ENCODE assay signal across 8 cellular contexts in genomic region chr16:5097470-5098220, GRCh38. TPM values are rescaled to one million over a fixed set of nuclear protein-coding genes. Genes with fewer than 3 reads are reported as not detected.
DNase-seq lines count a peak whose midpoint lies in the region; ATAC-seq and TF ChIP-seq lines count a peak whose summit lies in the region.
"Not testable (repeated sequence)": the region's sequence is repeated elsewhere in the genome, so short reads cannot be mapped to it uniquely, and the experiment has no call there.

Gene EEF2KMT, minus strand, starts transcription at chr16:5097795. Its CDS starts 56 bp downstream, at chr16:5097739.

- peak within 1 kb of the TSS; percentile 36 to 80; a peak in 2 of 4 replicates for H4K8ac ChIP-seq in IMR-90 (ENCODE audit: low read depth in 2 of 2, low read length in 2 of 2)

- H2BK5ac ChIP-seq in IMR-90 (ENCODE audit: low read depth, low read length, poor library complexity, severe bottlenecking) = peak within 1 kb of the TSS; percentile 45

- peak within 1 kb of the TSS; percentile 86 for H3K27ac ChIP-seq in IMR-90 (ENCODE audit: insufficient read depth, low read length)
- peak within 1 kb of the TSS; percentile 55 for H3K27ac ChIP-seq in OCI-LY3 (ENCODE audit: low read length)

- H2AK5ac ChIP-seq in IMR-90 (ENCODE audit: low read depth, low read length) = peak within 1 kb of the TSS; percentile 78; the same call in 1 of the 2 replicates

- H3K4ac ChIP-seq in IMR-90 (ENCODE audit: low read depth, low read length) = peak within 1 kb of the TSS; percentile 75

- peak within 1 kb of the TSS; percentile 59; the same call in 1 of the 2 replicates for H3K23ac ChIP-seq in IMR-90 (ENCODE audit: low read depth, low read length)

- H3K36me3 ChIP-seq in IMR-90 (ENCODE audit: control insufficient read depth, insufficient read depth, low read length); OCI-LY3 (replicated peaks; ENCODE audit: low read depth, low read length): not testable (repeated sequence)

- H3K18ac ChIP-seq in IMR-90 (ENCODE audit: low read depth, low read length) = peak within 1 kb of the TSS; percentile 78; the same call in 1 of the 2 replicates

- peak within 1 kb of the TSS; percentile 1; the same call in 1 of the 2 replicates for H3K56ac ChIP-seq in IMR-90 (ENCODE audit: extremely low read depth, insufficient read depth, low read length)

- TF ChIP-seq CTCF in IMR-90 (conservative IDR thresholded peaks at IDR 0.05; ENCODE audit: low read depth, low read length); OCI-LY3 (IDR thresholded peaks at IDR 0.05; ENCODE audit: low read depth, low read length); epithelial cell of esophagus (IDR thresholded peaks at IDR 0.05; ENCODE audit: insufficient read depth, low read depth, low read length, missing control alignments): not testable (repeated sequence)

- not testable (repeated sequence) for BruUV-seq in IMR-90 (replicated peaks; lab: Mats Ljungman, UMichigan)

- in situ Hi-C loops in Caki2 (cut with HindIII; ENCODE audit: low pct_unique_long_range_greater_than_20kb, low sequenced_read_pairs); IMR-90 (cut with MboI; ENCODE audit: low sequenced_read_pairs): not testable (repeated sequence)

- H3K79me1 ChIP-seq in IMR-90 (ENCODE audit: low read depth in 1 of 2, low read length in 2 of 2) = not testable (repeated sequence)

- not testable (repeated sequence) for H3K9me1 ChIP-seq in IMR-90 (ENCODE audit: insufficient read depth, low read length)

- H3K9me3 ChIP-seq in IMR-90 (ENCODE audit: control insufficient read depth, insufficient read depth, low read length); OCI-LY3 (ENCODE audit: insufficient read depth, low read length); mononuclear cell (ENCODE audit: low read depth, low read length): not testable (repeated sequence)

- POLR2A ChIA-PET in IMR-90 (lab: Charles Lee; ENCODE audit: unreplicated experiment) = not testable (repeated sequence)

- CTCF ChIA-PET in IMR-90 (lab: Yijun Ruan, JAX) = not testable (repeated sequence)

- not testable (repeated sequence) for TF ChIP-seq RAD21 in IMR-90 (IDR thresholded peaks at IDR 0.05; ENCODE audit: low read length)

- not testable (repeated sequence) for H2BK15ac ChIP-seq in IMR-90 (ENCODE audit: low read depth, low read length)

- DNase-seq in Caki2 (ENCODE audit: low read depth) (peak; percentile 100), IMR-90 (peak; percentile 99), epithelial cell of esophagus (ENCODE audit: low read depth) (peak; percentile 99)
- DNase-seq in activated CD8-positive, alpha-beta memory T cell treated with anti-CD3 and anti-CD28 coated beads, Interleukin-2, amount 50 U/mL, for 48 hours = peak; percentile 96
- peak; percentile 82 to 84 for DNase-seq in stimulated activated CD8-positive, alpha-beta memory T cell treated with anti-CD3 and anti-CD28 coated beads, Interleukin-2, amount 100 ng/mL, for 1 hour (ENCODE audit: low read depth in 2 of 2)

- intact Hi-C loops in IMR-90 (cut with micrococcal nuclease) = loop anchor here (10.0 kb wide), 2 partner anchors 143 to 1547 kb away; partner anchors contain the start of gene SEC14L5

- H3K79me2 ChIP-seq in OCI-LY3 (ENCODE audit: low read length) = not testable (repeated sequence)

- not testable (repeated sequence) for H3K27me3 ChIP-seq in IMR-90 (ENCODE audit: control insufficient read depth, insufficient read depth, low read length); OCI-LY3 (ENCODE audit: low read depth, low read length); mononuclear cell (ENCODE audit: insufficient read depth, low read length)

- H3K4me1 ChIP-seq in IMR-90 (ENCODE audit: control insufficient read depth, insufficient read depth, low read length); OCI-LY3 (ENCODE audit: low read length); mononuclear cell (ENCODE audit: insufficient read depth, low read length): not testable (repeated sequence)

- H3K14ac ChIP-seq in IMR-90 (replicated peaks; ENCODE audit: low read depth, low read length) = peak within 1 kb of the TSS; percentile 76; the same call in 1 of the 2 replicates

- ATAC-seq in GM21528 (IDR thresholded peaks at IDR 0.05; ENCODE audit: low FRiP score, unreplicated experiment) (peak; percentile 100), IMR-90 (ENCODE audit: low read depth) (peak; percentile 100)

- H3K9ac ChIP-seq in IMR-90 (ENCODE audit: low read depth, low read length) (peak within 1 kb of the TSS; percentile 96), OCI-LY3 (ENCODE audit: low read length) (peak within 1 kb of the TSS; percentile 80)

- H3K4me3 ChIP-seq in IMR-90 (ENCODE audit: insufficient read depth, low read depth, low read length) (peak within 1 kb of the TSS; percentile 91), OCI-LY3 (ENCODE audit: low read length) (peak within 1 kb of the TSS; percentile 94), epithelial cell of esophagus (ENCODE audit: low read length) (peak within 1 kb of the TSS; percentile 57), mononuclear cell (ENCODE audit: low read length) (peak within 1 kb of the TSS; percentile 49)

- not testable (repeated sequence) for H2AK9ac ChIP-seq in IMR-90 (replicated peaks; ENCODE audit: low read depth, low read length, poor library complexity)

- dilution Hi-C loops in IMR-90 (cut with HindIII; ENCODE audit: low sequenced_read_pairs, unreplicated experiment) = not testable (repeated sequence)

- H3K4me2 ChIP-seq in IMR-90 (ENCODE audit: low read depth, low read length) (peak within 1 kb of the TSS; percentile 99), OCI-LY3 (ENCODE audit: low read length) (peak within 1 kb of the TSS; percentile 77)

- H2AFZ ChIP-seq in IMR-90 (replicated peaks; ENCODE audit: low read length, poor library complexity) (peak within 1 kb of the TSS; percentile 78), OCI-LY3 (ENCODE audit: low read depth, low read length) (peak within 1 kb of the TSS; percentile 74)

- TF ChIP-seq POLR2A in IMR-90 (IDR thresholded peaks at IDR 0.05; ENCODE audit: low read depth, low read length) = not testable (repeated sequence)

- not testable (repeated sequence) for H2BK120ac ChIP-seq in IMR-90 (ENCODE audit: low read depth, low read length)

- not testable (repeated sequence) for H4K20me1 ChIP-seq in IMR-90 (ENCODE audit: insufficient read depth, low read length); OCI-LY3 (ENCODE audit: insufficient read depth, low read length)

- H4K91ac ChIP-seq in IMR-90 (ENCODE audit: insufficient read depth, low read depth, low read length) = peak within 1 kb of the TSS; percentile 47; the same call in 1 of the 2 replicates

- WGBS in IMR-90 (ENCODE audit: extremely low coverage in 2 of 2, insufficient read length in 1 of 2), 2 experiments = 1% methylated on average over 31 of the region's 67 CpGs; no CpG with 5 or more reads in 1 of the 2 experiments

- H2BK20ac ChIP-seq in IMR-90 (ENCODE audit: low read depth, low read length) = not testable (repeated sequence)

- peak within 1 kb of the TSS; percentile 59 for H4K5ac ChIP-seq in IMR-90 (ENCODE audit: low read depth, low read length)

TF ChIP-seq in IMR-90, 13 proteins besides CTCF, POLR2A, EP300 and RAD21:
- peak; percentile 39; the same call in 1 of the 2 replicates for TF ChIP-seq MXI1 (IDR thresholded peaks at IDR 0.05; ENCODE audit: borderline replicate concordance, low read depth, low read length)

RNA-seq across cellular contexts. Expression of gene EEF2KMT, which starts in this region (rescaled TPM):
- total RNA-seq in Caki2 (2014; rRNA removed; shearing (Covaris generic); ENCODE audit: low replicate concordance) = 26.2 and 28.2 TPM in 2 replicates
- 16.4 and 19.0 TPM in 2 replicates for total RNA-seq in IMR-90 (2012; rRNA removed)
- polyA plus RNA-seq in IMR-90 (2012; rRNA removed) = 14.1 and 15.1 TPM in 2 replicates
- polyA plus RNA-seq in IMR-90 (2012; cell fraction: cytosol; rRNA removed) = 7.3 and 11.1 TPM in 2 replicates
- polyA plus RNA-seq in IMR-90 (2012; cell fraction: nucleus; rRNA removed; ENCODE audit: low replicate concordance) = 7.6 and 19.3 TPM in 2 replicates
- 1.8 TPM for total RNA-seq in mononuclear cell

Comparison
In these comparisons a context has a peak if more than half of its experiments do, and no peak if none do; other contexts are left out.
1. Peak in every context shown above with its lines: DNase-seq, ATAC-seq, H3K4me3 ChIP-seq and H3K27ac ChIP-seq.